In the genomic region with DNA sequence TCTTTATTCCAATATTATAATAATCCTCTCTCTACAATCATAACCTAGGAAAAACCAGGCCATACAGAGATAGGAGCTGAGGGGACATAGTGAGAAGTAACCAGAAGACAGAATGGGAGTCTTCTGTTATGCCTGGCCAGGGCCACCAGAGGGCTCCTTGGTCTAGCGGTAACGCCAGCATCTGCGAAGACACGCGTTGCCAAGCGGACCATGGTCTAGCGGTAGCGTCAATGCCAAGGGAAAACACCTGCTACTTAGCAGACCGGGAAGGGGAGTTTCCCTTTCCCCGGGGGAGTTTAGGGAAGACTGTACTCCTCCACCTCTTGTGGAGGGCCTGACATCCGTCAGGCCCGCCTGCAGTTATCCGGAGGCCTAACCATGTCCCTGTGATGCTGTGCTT, we compare ENCODE assay signal across 13 cellular contexts. TPM values are rescaled to one million over a fixed set of nuclear protein-coding genes. Genes with fewer than 3 reads are reported as not detected.
A peak's percentile ranks its signal among the peaks of the same experiment; 100 is the strongest.
DNase-seq lines count a peak whose midpoint lies in the region; FAIRE-seq and TF ChIP-seq lines count a peak whose summit lies in the region.
"Had no signal": no experiment of that assay in that cellular context is flagged by ENCODE, and none has a peak within 500 bp of the region (broad histone marks: within the 10 kb centered on the region; RNA-seq: fewer than 3 reads in every experiment).

No MANE protein-coding gene starts in this region.

- H4K8ac ChIP-seq in H1 (ENCODE audit: extremely low read depth, insufficient read depth, low read length): no peak overlapping the region

- peak; percentile 17; the same call in 1 of the 2 replicates for TF ChIP-seq CTCF in MM.1S (IDR thresholded peaks at IDR 0.05; ENCODE audit: low read length)
- TF ChIP-seq CTCF in H1 (IDR thresholded peaks at IDR 0.05; ENCODE audit: control extremely low read depth in 1 of 3, insufficient read depth in 1 of 3, low read depth in 1 of 3, low read length in 3 of 3): peak; percentile 56 to 78 (median 77)
- peak; percentile 37 for TF ChIP-seq CTCF in osteocyte (IDR thresholded peaks at IDR 0.05)

- H2AK5ac ChIP-seq in H1 (ENCODE audit: low read depth, low read length): no peak overlapping the region

- H3K4me1 ChIP-seq in MM.1S (ENCODE audit: low read length) (no peaks in the 10 kb centered on the region), H1 (replicated peaks in 1 of 4; ENCODE audit: control insufficient read depth in 3 of 4, insufficient read depth in 4 of 4, low read length in 3 of 4) (no peaks in the 10 kb centered on the region)

- no peaks in the 10 kb centered on the region for H3K27me3 Mint-ChIP-seq in osteocyte (ENCODE audit: unreplicated experiment)

- 66% methylated on average over 12 of the region's 13 CpGs; no CpG with 5 or more reads in 1 of the 2 experiments for WGBS in H1 (ENCODE audit: extremely low coverage in 1 of 2, insufficient coverage in 1 of 2, insufficient read length in 1 of 2, insufficient replicate concordance in 2 of 2, low coverage in 1 of 2, low lambda C conversion rate in 2 of 2, missing lambda C conversion rate in 1 of 2), 2 experiments

- H3K4me2 ChIP-seq in MM.1S (ENCODE audit: low read depth, low read length) (no peak overlapping the region), H1 (ENCODE audit: insufficient read depth in 1 of 2, low read depth in 2 of 2, low read length in 2 of 2) (no peak overlapping the region)

- H3K4ac ChIP-seq in H1 (replicated peaks; ENCODE audit: insufficient read length, low read depth, low read length): no peak overlapping the region

- H3K23me2 ChIP-seq in H1 (ENCODE audit: low read depth, low read length): no peaks in the 10 kb centered on the region

- H3K79me1 ChIP-seq in H1 (ENCODE audit: low read depth, low read length): no peaks in the 10 kb centered on the region; the same call in none of the 2 replicates

- H4K20me1 ChIP-seq in MM.1S (ENCODE audit: insufficient read depth, low read length) (no peaks in the 10 kb centered on the region), H1 (replicated peaks in 1 of 2; ENCODE audit: control insufficient read depth in 1 of 2, insufficient read depth in 2 of 2, low read length in 2 of 2) (peaks cover 0 to 2% of the 10 kb centered on the region in 2 experiments)

- no peak for TF ChIP-seq POLR2A in H1 (IDR thresholded peaks at IDR 0.05; ENCODE audit: control extremely low read depth in 1 of 2, low read depth in 2 of 2, low read length in 2 of 2)

- H2BK20ac ChIP-seq in H1 (ENCODE audit: low read length): no peak overlapping the region

- H2BK120ac ChIP-seq in H1 (replicated peaks; ENCODE audit: low read depth, low read length): no peak overlapping the region

- H3K36me3 Mint-ChIP-seq in osteocyte (ENCODE audit: unreplicated experiment): peaks cover 41% of the 10 kb centered on the region

- CTCF ChIA-PET in H1 (lab: Charles Lee; ENCODE audit: partially characterized antibody): interaction anchor here (0.7 to 2.1 kb wide), 11 partner anchors 9 to 586 kb away, joined by 3 to 15 read pairs (median 3); no protein-coding TSS in a partner anchor

- TF ChIP-seq RAD21 in H1 (IDR thresholded peaks at IDR 0.05 in 1 of 2, conservative IDR thresholded peaks at IDR 0.05 in 1 of 2; ENCODE audit: low read depth in 2 of 2, low read length in 2 of 2): peak; percentile 77 to 78

- no peak overlapping the region for H2BK15ac ChIP-seq in H1 (ENCODE audit: low read length)

- H3K27ac ChIP-seq in MM.1S (ENCODE audit: low read length) (no peak overlapping the region), H1 (ENCODE audit: low read depth, low read length) (no peak overlapping the region)

- H3K9me3 ChIP-seq in MM.1S (replicated peaks; ENCODE audit: insufficient read depth, low read length) (no peaks in the 10 kb centered on the region), H1 (ENCODE audit: insufficient read depth in 2 of 2, low read depth in 1 of 2, low read length in 1 of 2) (no peaks in the 10 kb centered on the region)

- no peaks in the 10 kb centered on the region for H3F3A ChIP-seq in MM.1S (ENCODE audit: insufficient read depth, low read length)

- H3K9me2 ChIP-seq in MM.1S (replicated peaks; ENCODE audit: insufficient read depth, low read length): no peaks in the 10 kb centered on the region

- POLR2A ChIA-PET in H1 (lab: Charles Lee; ENCODE audit: partially characterized antibody): no interaction called here

- H3K18ac ChIP-seq in H1 (ENCODE audit: extremely low read depth, low read length): no peak overlapping the region

- FAIRE-seq in H1 (lab: Jason Lieb, UNC): peak; percentile 28
- FAIRE-seq: astrocyte had no signal

- no peak overlapping the region for H4K91ac ChIP-seq in H1 (replicated peaks; ENCODE audit: insufficient read length, low read length)

- no peaks in the 10 kb centered on the region for H3K79me2 ChIP-seq in MM.1S (ENCODE audit: low read length)
- no peaks in the 10 kb centered on the region for H3K79me2 ChIP-seq in H1 (ENCODE audit: control insufficient read depth in 1 of 2, insufficient read depth in 2 of 2, low read length in 2 of 2)

- DNase-seq in NCI-H2171 treated with DMSO at 0.1 percent for 48 hours (lab: John Stamatoyannopoulos, UW) (peak; percentile 8), NCI-H2171 (lab: John Stamatoyannopoulos, UW) (no peak), MM.1S (no peak), H1 (ENCODE audit: low read depth in 1 of 2, low spot score in 2 of 2) (peak; percentile 34 to 76), osteocyte (ENCODE audit: extremely low spot score, unreplicated experiment) (no peak), HuH-7.5 (ENCODE audit: low spot score) (no peak), NCI-H526 (lab: John Stamatoyannopoulos, UW) (no peak), NK-92 (lab: John Stamatoyannopoulos, UW; ENCODE audit: unreplicated experiment) (no peak)
- DNase-seq: activated CD4-positive, alpha-beta T cell treated with anti-CD3 and anti-CD28 coated beads, Interleukin-2, amount 50 U/mL, for 4 hours; IMR-90; NK-92 treated with Interleukin-12 subunit alpha and Interleukin-12 subunit beta, amount 100 ng/mL, for 24 hours; stimulated activated CD8-positive, alpha-beta memory T cell treated with anti-CD3 and anti-CD28 coated beads, Interleukin-4, amount 100 ng/mL, for 48 hours had no signal

- H3K4me3 Mint-ChIP-seq in osteocyte (ENCODE audit: unreplicated experiment): no peak overlapping the region

- no peak overlapping the region for H2BK5ac ChIP-seq in H1 (ENCODE audit: low read depth, low read length)

- H3K36me3 ChIP-seq in MM.1S (replicated peaks; ENCODE audit: insufficient read depth, low read length) (no peaks in the 10 kb centered on the region), H1 (ENCODE audit: control insufficient read depth in 2 of 4, insufficient read depth in 4 of 4, low read length in 3 of 4) (peaks cover 0 to 43% (median 7%) of the 10 kb centered on the region in 4 experiments; a peak in 6 of 8 replicates)

- TF ChIP-seq EP300 in H1 (IDR thresholded peaks at IDR 0.05; ENCODE audit: borderline replicate concordance in 1 of 2, low read depth in 2 of 2, low read length in 2 of 2): no peak

- H3K4me3 ChIP-seq in MM.1S (ENCODE audit: low read length) (no peak overlapping the region), H1 (ENCODE audit: extremely low read depth in 1 of 4, insufficient read depth in 2 of 4, low read depth in 3 of 4, low read length in 4 of 4) (no peak overlapping the region)

- no peak overlapping the region for H3K14ac ChIP-seq in H1 (ENCODE audit: insufficient read length)

- no peak overlapping the region for H2BK12ac ChIP-seq in H1 (ENCODE audit: low read depth, low read length)

- no peak overlapping the region for H3K23ac ChIP-seq in H1 (ENCODE audit: insufficient read length)

- H3K9ac ChIP-seq in MM.1S (ENCODE audit: low read length): no peak overlapping the region
- no peak overlapping the region for H3K9ac ChIP-seq in H1 (replicated peaks in 1 of 4; ENCODE audit: extremely low read depth in 1 of 4, low read depth in 3 of 4, low read length in 3 of 4)

- no peaks in the 10 kb centered on the region for H3K9me3 Mint-ChIP-seq in osteocyte (ENCODE audit: unreplicated experiment)

- no peaks in the 10 kb centered on the region for H3K4me1 Mint-ChIP-seq in osteocyte (ENCODE audit: unreplicated experiment)

- no peak overlapping the region for H4K5ac ChIP-seq in H1 (ENCODE audit: insufficient read length, low read depth, low read length)

- H2AFZ ChIP-seq in MM.1S (ENCODE audit: low read length): no peak overlapping the region
- no peak overlapping the region for H2AFZ ChIP-seq in H1 (ENCODE audit: low read length)

- H3K56ac ChIP-seq in H1 (replicated peaks; ENCODE audit: insufficient read length, low read depth, low read length): no peak overlapping the region

- H3K27me3 ChIP-seq in MM.1S (replicated peaks; ENCODE audit: insufficient read depth, low read length) (no peaks in the 10 kb centered on the region), H1 (replicated peaks in 1 of 4; ENCODE audit: control insufficient read depth in 3 of 4, extremely low read depth in 1 of 4, insufficient read depth in 3 of 4, low read length in 3 of 4) (no peaks in the 10 kb centered on the region)

- no peak overlapping the region for H3K27ac Mint-ChIP-seq in osteocyte (ENCODE audit: unreplicated experiment)

TF ChIP-seq in H1, 55 proteins besides CTCF, POLR2A, EP300 and RAD21 (continues in another document):
- TF ChIP-seq TEAD4 (IDR thresholded peaks at IDR 0.05; ENCODE audit: low read depth, low read length) (0 out of 2 replicates have a peak, but pooled peaks have one; percentile 9), CREB1 (IDR thresholded peaks at IDR 0.05) (0 out of 2 replicates have a peak, but pooled peaks have one; percentile 25), ASH2L (IDR thresholded peaks at IDR 0.05; ENCODE audit: low read length) (no peak)

RNA-seq across cellular contexts. Expression of a gene that starts 36.6 kb away (rescaled TPM):
- total RNA-seq in H1 (2021; fragmentation: NEBNext Ultra II Directional; extraction: Animal tissue kit (Norgen Biotek cat#: 25700)): 39.8 and 47.3 TPM in 2 replicates
- polyA plus RNA-seq in H1 (2011; rRNA removed): 84.4 and 92.9 TPM in 2 replicates
- 94.1 TPM for polyA plus RNA-seq in H1 (2011; cell fraction: cytosol; rRNA removed)
- polyA plus RNA-seq in H1 (2011; cell fraction: nucleus; rRNA removed): 19.3 TPM
- polyA plus RNA-seq in H1 (2012, experiment 1 of 2): 19.4 to 33.7 TPM (median 22.2 TPM) in 4 replicates
- 22.9 TPM for polyA plus RNA-seq in H1 (2012, experiment 2 of 2)
- polyA plus RNA-seq in H1 (2013, experiment 1 of 2): 31.0 TPM
- polyA plus RNA-seq in H1 (2013, experiment 2 of 2): 33.0 TPM
- polyA minus RNA-seq in H1 (2011; rRNA and poly(A)+ RNA removed): 26.1 and 32.8 TPM in 2 replicates
- polyA minus RNA-seq in H1 (2011; cell fraction: cytosol; rRNA and poly(A)+ RNA removed): 20.8 TPM
- polyA minus RNA-seq in H1 (2011; cell fraction: nucleus; rRNA and poly(A)+ RNA removed): 31.6 TPM
- 13.9 and 17.0 TPM in 2 replicates for total RNA-seq in osteocyte

RNA-seq across cellular contexts. Expression of a gene that starts 37.8 kb away (rescaled TPM):
- total RNA-seq in H1 (2021; fragmentation: NEBNext Ultra II Directional; extraction: Animal tissue kit (Norgen Biotek cat#: 25700)): 163 and 176 TPM in 2 replicates
- 85.5 and 93.6 TPM in 2 replicates for polyA plus RNA-seq in H1 (2011; rRNA removed)
- polyA plus RNA-seq in H1 (2011; cell fraction: cytosol; rRNA removed): 115 TPM
- polyA plus RNA-seq in H1 (2011; cell fraction: nucleus; rRNA removed): 382 TPM
- 106 to 142 TPM (median 124 TPM) in 4 replicates for polyA plus RNA-seq in H1 (2012, experiment 1 of 2)
- 9.6 TPM for polyA plus RNA-seq in H1 (2012, experiment 2 of 2)
- 393 TPM for polyA plus RNA-seq in H1 (2013, experiment 1 of 2)
- polyA plus RNA-seq in H1 (2013, experiment 2 of 2): 382 TPM
- polyA minus RNA-seq in H1 (2011; rRNA and poly(A)+ RNA removed): 633 and 692 TPM in 2 replicates
- polyA minus RNA-seq in H1 (2011; cell fraction: cytosol; rRNA and poly(A)+ RNA removed): 125 TPM
- polyA minus RNA-seq in H1 (2011; cell fraction: nucleus; rRNA and poly(A)+ RNA removed): 600 TPM
- total RNA-seq in osteocyte: 83.0 and 91.7 TPM in 2 replicates

Comparison
In these comparisons a context has a peak if more than half of its experiments do, and no peak if none do; other contexts are left out.
1. DNase-seq: peak in NCI-H2171 treated with DMSO at 0.1 percent for 48 hours (single experiment) and H1 (2 of 2); none in NCI-H2171 (single experiment), MM.1S (single experiment), osteocyte (single experiment), HuH-7.5 (single experiment), NCI-H526 (0 of 2) and NK-92 (single experiment).
2. CTCF ChIP-seq: peak in every context shown above with its lines; median percentile 77 in H1; 37 in osteocyte; 17 in MM.1S.